18 cellular contexts compared by ENCODE assay signal in the genomic region with DNA sequence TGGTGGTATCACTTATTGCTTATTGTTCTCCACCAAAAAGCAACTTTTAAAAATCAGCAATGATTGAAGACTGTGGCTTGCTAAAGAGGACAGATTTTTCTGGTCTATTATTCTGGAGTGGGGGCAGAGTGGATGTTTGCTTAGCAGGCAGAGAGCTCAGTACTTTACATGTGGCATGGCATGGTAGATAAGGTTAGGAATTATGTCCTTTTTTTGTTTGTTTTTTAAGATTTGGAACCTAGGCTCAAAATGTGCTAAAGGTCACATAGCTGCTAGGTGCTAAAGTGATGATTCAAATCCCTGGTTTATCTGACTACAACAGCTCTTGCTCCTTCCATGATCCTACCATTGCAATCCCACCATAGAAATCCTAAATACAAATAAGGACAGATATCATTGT.
DNase-seq lines count a peak whose midpoint lies in the region; ATAC-seq and TF ChIP-seq lines count a peak whose summit lies in the region.
"Had no signal": no experiment of that assay in that cellular context is flagged by ENCODE, and none has a peak within 500 bp of the region (broad histone marks: within the 10 kb centered on the region; RNA-seq: fewer than 3 reads in every experiment).

No MANE protein-coding gene starts in this region.

- H3K27ac ChIP-seq in liver (ENCODE audit: low read depth in 1 of 2, low read length in 2 of 2) (no peak overlapping the region), thyroid gland (no peak overlapping the region)
- H3K27ac ChIP-seq: 22Rv1 had no signal

- TF ChIP-seq CTCF in liver (IDR thresholded peaks at IDR 0.05; ENCODE audit: low read depth, low read length, missing input control) = no peak
- no peak for TF ChIP-seq CTCF in thyroid gland (IDR thresholded peaks at IDR 0.05)

- no peak overlapping the region for H3K27ac Mint-ChIP-seq in activated naive CD4-positive, alpha-beta T cell treated with anti-CD3 and anti-CD28 coated beads, Interleukin-2, amount 10 ng/mL, durations not matched to agents 7 days and 5 days
- H3K27ac Mint-ChIP-seq: CD14-positive monocyte had no signal

- peak; percentile 2 for DNase-seq in DMS53 (lab: John Stamatoyannopoulos, UW)
- DNase-seq in DMS53 treated with DMSO at 0.1 percent for 48 hours (lab: John Stamatoyannopoulos, UW; ENCODE audit: unreplicated experiment) = no peak
- no peak for DNase-seq in thyroid gland
- no peak for DNase-seq in activated naive CD4-positive, alpha-beta T cell treated with anti-CD3 and anti-CD28 coated beads, Interleukin-2, amount 10 ng/mL, durations not matched to agents 7 days and 5 days
- DNase-seq in foreskin melanocyte = no peak
- DNase-seq: DMS 273 treated with DMSO at 0.1 percent for 48 hours, EL, IMR-90, Karpas-422, NCI-H1930, NCI-H345, NCI-H526 had no signal

- H3K9ac ChIP-seq in endocrine pancreas (ENCODE audit: control insufficient read depth, insufficient read depth, low read length) (no peak overlapping the region), liver (ENCODE audit: low read depth in 1 of 2, low read length in 2 of 2) (no peak overlapping the region)

- H3K27me3 ChIP-seq in endocrine pancreas (ENCODE audit: control insufficient read depth, insufficient read depth, low read length) (no peaks in the 10 kb centered on the region), liver (ENCODE audit: control insufficient read depth in 4 of 4, insufficient read depth in 4 of 4, low read length in 3 of 4) (no peaks in the 10 kb centered on the region), thyroid gland (no peaks in the 10 kb centered on the region)

- no peaks in the 10 kb centered on the region for H3K27me3 Mint-ChIP-seq in activated naive CD4-positive, alpha-beta T cell treated with anti-CD3 and anti-CD28 coated beads, Interleukin-2, amount 10 ng/mL, durations not matched to agents 7 days and 5 days

- H3K36me3 Mint-ChIP-seq in activated naive CD4-positive, alpha-beta T cell treated with anti-CD3 and anti-CD28 coated beads, Interleukin-2, amount 10 ng/mL, durations not matched to agents 7 days and 5 days = no peaks in the 10 kb centered on the region
- H3K36me3 Mint-ChIP-seq: CD14-positive monocyte had no signal

- H3K4me1 ChIP-seq in endocrine pancreas (ENCODE audit: control insufficient read depth, insufficient read depth, low read length) = peaks cover 17% of the 10 kb centered on the region
- H3K4me1 ChIP-seq in liver (ENCODE audit: control insufficient read depth in 4 of 4, insufficient read depth in 4 of 4, low read length in 3 of 4) = peaks cover 0 to 6% (median 2%) of the 10 kb centered on the region in 4 donors
- H3K4me1 ChIP-seq in thyroid gland = peaks cover 0 to 8% of the 10 kb centered on the region in 2 donors

- no peaks in the 10 kb centered on the region for H3K4me1 Mint-ChIP-seq in activated naive CD4-positive, alpha-beta T cell treated with anti-CD3 and anti-CD28 coated beads, Interleukin-2, amount 10 ng/mL, durations not matched to agents 7 days and 5 days
- H3K4me1 Mint-ChIP-seq: CD14-positive monocyte had no signal

- TF ChIP-seq RAD21 in liver (IDR thresholded peaks at IDR 0.05) = peak in 1 of 2 donors; percentile 50

- CTCF ChIA-PET in activated naive CD4-positive, alpha-beta T cell treated with anti-CD3 and anti-CD28 coated beads, Interleukin-2, amount 10 ng/mL, durations not matched to agents 7 days and 5 days (lab: Charles Lee) = no interaction called here

- H3K9me3 ChIP-seq in endocrine pancreas (ENCODE audit: control insufficient read depth, low read length) (no peaks in the 10 kb centered on the region), liver (ENCODE audit: control insufficient read depth in 4 of 4, low read length in 3 of 4) (no peaks in the 10 kb centered on the region), thyroid gland (no peaks in the 10 kb centered on the region)

- intact Hi-C loops in thyroid gland (cut with DNase I) = no loop called here

- H3K4me3 Mint-ChIP-seq in activated naive CD4-positive, alpha-beta T cell treated with anti-CD3 and anti-CD28 coated beads, Interleukin-2, amount 10 ng/mL, durations not matched to agents 7 days and 5 days = no peak overlapping the region
- H3K4me3 Mint-ChIP-seq: CD14-positive monocyte had no signal

- H3K9me3 Mint-ChIP-seq in activated naive CD4-positive, alpha-beta T cell treated with anti-CD3 and anti-CD28 coated beads, Interleukin-2, amount 10 ng/mL, durations not matched to agents 7 days and 5 days = peaks cover 2% of the 10 kb centered on the region

- TF ChIP-seq POLR2A in thyroid gland (IDR thresholded peaks at IDR 0.05) = no peak

- H3K4me3 ChIP-seq in endocrine pancreas (ENCODE audit: control insufficient read depth, insufficient read depth, low read length) = peak overlapping the region; percentile 31
- H3K4me3 ChIP-seq in liver (ENCODE audit: low read depth in 1 of 3, low read length in 3 of 3) = no peak overlapping the region
- H3K4me3 ChIP-seq in thyroid gland (replicated peaks in 1 of 3) = no peak overlapping the region

- ATAC-seq in GM21423 (IDR thresholded peaks at IDR 0.05; ENCODE audit: unreplicated experiment) = no peak
- ATAC-seq: Right ventricle myocardium inferior had no signal

- H3K36me3 ChIP-seq in endocrine pancreas (ENCODE audit: control insufficient read depth, insufficient read depth, low read length) (no peaks in the 10 kb centered on the region), liver (ENCODE audit: control insufficient read depth in 4 of 4, insufficient read depth in 3 of 4, low read depth in 1 of 4, low read length in 3 of 4) (no peaks in the 10 kb centered on the region), thyroid gland (no peaks in the 10 kb centered on the region)

TF ChIP-seq in liver, 16 proteins besides CTCF, POLR2A, EP300 and RAD21:
- TF ChIP-seq, protein P1, sequence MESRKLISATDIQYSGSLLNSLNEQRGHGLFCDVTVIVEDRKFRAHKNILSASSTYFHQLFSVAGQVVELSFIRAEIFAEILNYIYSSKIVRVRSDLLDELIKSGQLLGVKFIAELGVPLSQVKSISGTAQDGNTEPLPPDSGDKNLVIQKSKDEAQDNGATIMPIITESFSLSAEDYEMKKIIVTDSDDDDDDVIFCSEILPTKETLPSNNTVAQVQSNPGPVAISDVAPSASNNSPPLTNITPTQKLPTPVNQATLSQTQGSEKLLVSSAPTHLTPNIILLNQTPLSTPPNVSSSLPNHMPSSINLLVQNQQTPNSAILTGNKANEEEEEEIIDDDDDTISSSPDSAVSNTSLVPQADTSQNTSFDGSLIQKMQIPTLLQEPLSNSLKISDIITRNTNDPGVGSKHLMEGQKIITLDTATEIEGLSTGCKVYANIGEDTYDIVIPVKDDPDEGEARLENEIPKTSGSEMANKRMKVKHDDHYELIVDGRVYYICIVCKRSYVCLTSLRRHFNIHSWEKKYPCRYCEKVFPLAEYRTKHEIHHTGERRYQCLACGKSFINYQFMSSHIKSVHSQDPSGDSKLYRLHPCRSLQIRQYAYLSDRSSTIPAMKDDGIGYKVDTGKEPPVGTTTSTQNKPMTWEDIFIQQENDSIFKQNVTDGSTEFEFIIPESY (IDR thresholded peaks at IDR 0.05) = peak; percentile 22
- TF ChIP-seq JUND (IDR thresholded peaks at IDR 0.05) (peak in 1 of 2 donors; percentile 49), FOXA1 (IDR thresholded peaks at IDR 0.05) (peak; percentile 55), HNF4A (conservative IDR thresholded peaks at IDR 0.05) (peak in 1 of 2 donors; percentile 85), NR2F2 (IDR thresholded peaks at IDR 0.05) (no peak), YY1 (IDR thresholded peaks at IDR 0.05) (peak; percentile 74), RXRA (IDR thresholded peaks at IDR 0.05) (peak in 1 of 2 donors; percentile 84), SP1 (IDR thresholded peaks at IDR 0.05) (no peak), TAF1 (conservative IDR thresholded peaks at IDR 0.05) (no peak), GABPA (IDR thresholded peaks at IDR 0.05 in 1 of 2, conservative IDR thresholded peaks at IDR 0.05 in 1 of 2) (no peak), EGR1 (IDR thresholded peaks at IDR 0.05; ENCODE audit: low read depth in 2 of 2) (no peak), HNF4G (IDR thresholded peaks at IDR 0.05) (no peak), FOXA2 (IDR thresholded peaks at IDR 0.05) (peak; percentile 77)
- TF ChIP-seq, protein P2, sequence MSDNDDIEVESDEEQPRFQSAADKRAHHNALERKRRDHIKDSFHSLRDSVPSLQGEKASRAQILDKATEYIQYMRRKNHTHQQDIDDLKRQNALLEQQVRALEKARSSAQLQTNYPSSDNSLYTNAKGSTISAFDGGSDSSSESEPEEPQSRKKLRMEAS (IDR thresholded peaks at IDR 0.05) = peak; percentile 61
- TF ChIP-seq, protein P3, sequence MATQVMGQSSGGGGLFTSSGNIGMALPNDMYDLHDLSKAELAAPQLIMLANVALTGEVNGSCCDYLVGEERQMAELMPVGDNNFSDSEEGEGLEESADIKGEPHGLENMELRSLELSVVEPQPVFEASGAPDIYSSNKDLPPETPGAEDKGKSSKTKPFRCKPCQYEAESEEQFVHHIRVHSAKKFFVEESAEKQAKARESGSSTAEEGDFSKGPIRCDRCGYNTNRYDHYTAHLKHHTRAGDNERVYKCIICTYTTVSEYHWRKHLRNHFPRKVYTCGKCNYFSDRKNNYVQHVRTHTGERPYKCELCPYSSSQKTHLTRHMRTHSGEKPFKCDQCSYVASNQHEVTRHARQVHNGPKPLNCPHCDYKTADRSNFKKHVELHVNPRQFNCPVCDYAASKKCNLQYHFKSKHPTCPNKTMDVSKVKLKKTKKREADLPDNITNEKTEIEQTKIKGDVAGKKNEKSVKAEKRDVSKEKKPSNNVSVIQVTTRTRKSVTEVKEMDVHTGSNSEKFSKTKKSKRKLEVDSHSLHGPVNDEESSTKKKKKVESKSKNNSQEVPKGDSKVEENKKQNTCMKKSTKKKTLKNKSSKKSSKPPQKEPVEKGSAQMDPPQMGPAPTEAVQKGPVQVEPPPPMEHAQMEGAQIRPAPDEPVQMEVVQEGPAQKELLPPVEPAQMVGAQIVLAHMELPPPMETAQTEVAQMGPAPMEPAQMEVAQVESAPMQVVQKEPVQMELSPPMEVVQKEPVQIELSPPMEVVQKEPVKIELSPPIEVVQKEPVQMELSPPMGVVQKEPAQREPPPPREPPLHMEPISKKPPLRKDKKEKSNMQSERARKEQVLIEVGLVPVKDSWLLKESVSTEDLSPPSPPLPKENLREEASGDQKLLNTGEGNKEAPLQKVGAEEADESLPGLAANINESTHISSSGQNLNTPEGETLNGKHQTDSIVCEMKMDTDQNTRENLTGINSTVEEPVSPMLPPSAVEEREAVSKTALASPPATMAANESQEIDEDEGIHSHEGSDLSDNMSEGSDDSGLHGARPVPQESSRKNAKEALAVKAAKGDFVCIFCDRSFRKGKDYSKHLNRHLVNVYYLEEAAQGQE (IDR thresholded peaks at IDR 0.05) = peak; percentile 53
- TF ChIP-seq, protein P4, sequence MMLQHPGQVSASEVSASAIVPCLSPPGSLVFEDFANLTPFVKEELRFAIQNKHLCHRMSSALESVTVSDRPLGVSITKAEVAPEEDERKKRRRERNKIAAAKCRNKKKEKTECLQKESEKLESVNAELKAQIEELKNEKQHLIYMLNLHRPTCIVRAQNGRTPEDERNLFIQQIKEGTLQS (IDR thresholded peaks at IDR 0.05) = no peak
